In the genomic region with DNA sequence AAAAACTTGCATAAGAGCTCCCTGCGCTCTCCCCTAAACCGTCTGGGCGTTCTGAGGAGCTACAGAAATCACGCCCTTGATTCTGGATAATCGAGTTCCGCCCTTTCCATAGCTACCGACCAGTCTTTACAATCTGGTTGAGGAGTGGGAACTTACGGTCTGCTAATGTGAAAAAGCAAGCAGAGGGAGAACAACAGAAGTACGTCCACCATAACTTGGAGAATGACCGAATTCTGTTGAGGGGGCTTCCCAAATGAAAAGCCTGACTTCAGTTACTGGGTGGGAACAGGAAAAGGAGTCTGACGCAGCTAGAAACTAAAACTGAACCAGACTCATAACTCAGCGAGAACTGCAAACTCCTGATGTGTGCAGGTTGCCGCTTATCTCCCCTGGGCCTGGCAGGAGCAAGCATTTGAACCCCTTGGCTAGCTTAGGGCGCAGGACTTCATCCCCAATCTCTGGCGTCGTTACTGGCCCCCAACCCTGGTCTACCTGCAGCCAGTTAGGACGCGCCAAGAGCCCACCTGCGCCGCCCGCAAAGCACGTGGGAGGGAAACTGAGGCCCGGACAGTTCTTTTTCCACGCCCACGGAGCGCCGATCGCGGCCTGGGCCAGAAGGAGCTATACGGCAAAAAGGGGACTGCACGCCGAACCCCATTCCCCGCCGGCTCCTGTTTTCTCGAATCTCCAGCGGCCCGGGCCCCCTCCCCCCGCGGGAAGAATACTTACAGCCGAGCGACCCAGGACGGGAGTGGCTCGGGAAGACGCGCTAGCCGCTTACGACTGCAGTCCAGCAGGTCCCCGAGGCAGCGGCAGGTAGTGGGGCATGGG, we compare ENCODE assay signal across 1 cellular context.
TF ChIP-seq lines count a peak whose summit lies in the region.

No MANE protein-coding gene starts in this region.

TF ChIP-seq in WTC11, 78 proteins besides CTCF, POLR2A, EP300 and RAD21 (continued from another document):
- no peak for TF ChIP-seq EMX1 (CRISPR knock-in tag; IDR thresholded peaks at IDR 0.05)
